34 cellular contexts compared by ENCODE assay signal in the genomic region with DNA sequence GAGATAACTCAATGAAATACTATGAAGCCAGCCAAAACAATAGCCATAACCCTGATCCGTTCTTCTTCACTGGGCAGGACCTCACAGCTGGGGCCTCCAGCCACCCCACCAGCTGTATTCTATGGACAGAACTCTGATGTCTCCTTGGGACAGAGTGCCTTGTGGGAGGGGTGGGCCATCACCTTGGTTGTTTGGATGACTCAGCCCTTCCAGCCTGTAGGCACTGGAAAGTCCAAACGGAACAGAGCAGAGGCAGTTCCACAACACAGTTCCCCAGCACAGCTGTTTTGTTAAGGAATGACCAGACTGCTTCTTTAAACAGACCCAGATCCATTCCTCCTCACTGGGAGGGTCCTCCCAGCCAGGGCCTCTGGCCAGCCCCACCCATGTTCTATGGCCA. TPM values are rescaled to one million over a fixed set of nuclear protein-coding genes. Genes with fewer than 3 reads are reported as not detected.
A peak's percentile ranks its signal among the peaks of the same experiment; 100 is the strongest.
DNase-seq lines count a peak whose midpoint lies in the region; ATAC-seq and TF ChIP-seq lines count a peak whose summit lies in the region.
"Had no signal": no experiment of that assay in that cellular context is flagged by ENCODE, and none has a peak within 500 bp of the region (broad histone marks: within the 10 kb centered on the region; RNA-seq: fewer than 3 reads in every experiment).

No MANE protein-coding gene starts in this region.

- H4K91ac ChIP-seq in trophoblast cell (ENCODE audit: low read depth, low read length), result no peak overlapping the region

- no peak overlapping the region for H3K18ac ChIP-seq in trophoblast cell (ENCODE audit: low read length)

- POLR2A ChIA-PET in CD8-positive, alpha-beta memory T cell (lab: Charles Lee), result interaction anchor here (0.5 kb wide), 1 partner anchor 224 kb away, joined by 3 read pairs; no protein-coding TSS in a partner anchor

- no peak overlapping the region for H3K4ac ChIP-seq in trophoblast cell (ENCODE audit: low read depth, low read length)

- peaks cover 56% of the 10 kb centered on the region for H3K36me3 Mint-ChIP-seq in activated naive CD4-positive, alpha-beta T cell treated with anti-CD3 and anti-CD28 coated beads, Interleukin-2, amount 50 U/mL, for 24 hours
- peaks cover 39 to 69% of the 10 kb centered on the region in 2 donors for H3K36me3 Mint-ChIP-seq in activated naive CD4-positive, alpha-beta T cell treated with anti-CD3 and anti-CD28 coated beads, Interleukin-2, amount 50 U/mL, for 72 hours
- peaks cover 52% of the 10 kb centered on the region for H3K36me3 Mint-ChIP-seq in stimulated activated naive CD8-positive, alpha-beta T cell treated with anti-CD3 and anti-CD28 coated beads, Interleukin-15, Interleukin-2, amounts not matched to agents 100 ng/mL and 50 ng/mL, for 24 hours (ENCODE audit: low read depth)
- peaks cover 47 to 80% (median 66%) of the 10 kb centered on the region in 3 donors for H3K36me3 Mint-ChIP-seq in CD8-positive, alpha-beta memory T cell

- no peaks in the 10 kb centered on the region for H3K79me2 ChIP-seq in fibroblast of lung (ENCODE audit: control insufficient read depth, insufficient read depth, low read length)
- H3K79me2 ChIP-seq in trophoblast cell (ENCODE audit: control insufficient read depth, insufficient read depth, low read length, poor library complexity), result no peaks in the 10 kb centered on the region

- H3K27me3 ChIP-seq in fibroblast of lung (ENCODE audit: control insufficient read depth, insufficient read depth, low read length), result no peaks in the 10 kb centered on the region
- H3K27me3 ChIP-seq in CD8-positive, alpha-beta memory T cell (ENCODE audit: insufficient read depth, low read length, poor library complexity, severe bottlenecking), result no peaks in the 10 kb centered on the region
- H3K27me3 ChIP-seq in trophoblast cell (ENCODE audit: insufficient read depth, low read length), result no peaks in the 10 kb centered on the region
- H3K27me3 ChIP-seq: pancreas, Peyer's patch, SJCRH30 had no signal

- no peaks in the 10 kb centered on the region for H3K27me3 Mint-ChIP-seq in activated naive CD4-positive, alpha-beta T cell treated with anti-CD3 and anti-CD28 coated beads, Interleukin-2, amount 50 U/mL, for 24 hours
- no peaks in the 10 kb centered on the region for H3K27me3 Mint-ChIP-seq in stimulated activated naive CD8-positive, alpha-beta T cell treated with anti-CD3 and anti-CD28 coated beads, Interleukin-15, Interleukin-2, amounts not matched to agents 100 ng/mL and 50 ng/mL, for 24 hours
- H3K27me3 Mint-ChIP-seq in CD8-positive, alpha-beta memory T cell, result peaks cover 0 to 1% of the 10 kb centered on the region in 2 donors
- H3K27me3 Mint-ChIP-seq: activated naive CD8-positive, alpha-beta T cell treated with anti-CD3 and anti-CD28 coated beads, Interleukin-2, amount 10 ng/mL, durations not matched to agents 7 days and 5 days; CD4-positive, alpha-beta memory T cell; stimulated activated memory B cell treated with anti-CD40 and anti-IgM and Interleukin-4, amounts not matched to agents 10 μg/mL and 1 μg/mL and 100 μg/mL, for 72 hours had no signal

- H4K12ac ChIP-seq in trophoblast cell (ENCODE audit: low read depth, low read length), result no peak overlapping the region

- H4K20me1 ChIP-seq in fibroblast of lung (ENCODE audit: control insufficient read depth, extremely low read depth, insufficient read depth, low read length), result no peaks in the 10 kb centered on the region

- intact Hi-C loops in Right ventricle myocardium superior (cut with DNase I), result no loop called here

- H3K14ac ChIP-seq in trophoblast cell (ENCODE audit: low read length), result no peak overlapping the region

- TF ChIP-seq CTCF in fibroblast of lung (conservative IDR thresholded peaks at IDR 0.05 in 1 of 2, IDR thresholded peaks at IDR 0.05 in 1 of 2; ENCODE audit: low read depth in 1 of 2, low read length in 2 of 2), result no peak

- H3K27ac Mint-ChIP-seq in activated naive CD4-positive, alpha-beta T cell treated with anti-CD3 and anti-CD28 coated beads, Interleukin-2, amount 50 U/mL, for 24 hours, result peak overlapping the region; percentile 46
- H3K27ac Mint-ChIP-seq in activated naive CD4-positive, alpha-beta T cell treated with anti-CD3 and anti-CD28 coated beads, Interleukin-2, amount 50 U/mL, for 72 hours, result no peak overlapping the region
- H3K27ac Mint-ChIP-seq in stimulated activated naive CD8-positive, alpha-beta T cell treated with anti-CD3 and anti-CD28 coated beads, Interleukin-15, Interleukin-2, amounts not matched to agents 100 ng/mL and 50 ng/mL, for 24 hours, result peak overlapping the region; percentile 34
- no peak overlapping the region for H3K27ac Mint-ChIP-seq in CD8-positive, alpha-beta memory T cell
- H3K27ac Mint-ChIP-seq: activated naive CD8-positive, alpha-beta T cell treated with anti-CD3 and anti-CD28 coated beads, Interleukin-2, amount 10 ng/mL, durations not matched to agents 7 days and 5 days; H9; nephron progenitor cell; stimulated activated memory B cell treated with anti-CD40 and anti-IgM and Interleukin-4, amounts not matched to agents 10 μg/mL and 1 μg/mL and 100 μg/mL, for 72 hours had no signal

- no peak overlapping the region for H2AK5ac ChIP-seq in trophoblast cell (ENCODE audit: low read length)

- H3K79me1 ChIP-seq in trophoblast cell (ENCODE audit: low read length), result no peaks in the 10 kb centered on the region

- no peak overlapping the region for H3K4me3 Mint-ChIP-seq in activated naive CD4-positive, alpha-beta T cell treated with anti-CD3 and anti-CD28 coated beads, Interleukin-2, amount 50 U/mL, for 24 hours
- no peak overlapping the region for H3K4me3 Mint-ChIP-seq in stimulated activated naive CD8-positive, alpha-beta T cell treated with anti-CD3 and anti-CD28 coated beads, Interleukin-15, Interleukin-2, amounts not matched to agents 100 ng/mL and 50 ng/mL, for 24 hours
- no peak overlapping the region for H3K4me3 Mint-ChIP-seq in CD8-positive, alpha-beta memory T cell
- H3K4me3 Mint-ChIP-seq: activated naive CD8-positive, alpha-beta T cell treated with anti-CD3 and anti-CD28 coated beads, Interleukin-2, amount 10 ng/mL, durations not matched to agents 7 days and 5 days; CD4-positive, alpha-beta memory T cell; H9; nephron progenitor cell; stimulated activated memory B cell treated with anti-CD40 and anti-IgM and Interleukin-4, amounts not matched to agents 10 μg/mL and 1 μg/mL and 100 μg/mL, for 72 hours had no signal

- no peak for ATAC-seq in activated naive CD4-positive, alpha-beta T cell treated with anti-CD3 and anti-CD28 coated beads, Interleukin-2, amount 50 U/mL, for 72 hours
- no peak for ATAC-seq in Right ventricle myocardium superior (ENCODE audit: poor library complexity)
- ATAC-seq: lower lobe of right lung; pancreas; right cardiac atrium; stimulated activated memory B cell treated with anti-CD40 and anti-IgM and Interleukin-4, amounts not matched to agents 10 μg/mL and 1 μg/mL and 100 μg/mL, for 72 hours had no signal

- H3K36me3 ChIP-seq in fibroblast of lung (ENCODE audit: control insufficient read depth, insufficient read depth, low read length) (no peaks in the 10 kb centered on the region), trophoblast cell (ENCODE audit: control insufficient read depth in 1 of 2, insufficient read depth in 2 of 2, low read length in 2 of 2) (no peaks in the 10 kb centered on the region)
- H3K36me3 ChIP-seq in CD8-positive, alpha-beta memory T cell (ENCODE audit: insufficient read depth, low read length), result peaks cover 35% of the 10 kb centered on the region
- H3K36me3 ChIP-seq: lower lobe of right lung, pancreas, Peyer's patch, SJCRH30 had no signal

- CTCF ChIA-PET in CD8-positive, alpha-beta memory T cell (lab: Charles Lee), result interaction anchor here (1.5 to 1.6 kb wide), 2 partner anchors 10 kb away, joined by 4 to 5 read pairs; no protein-coding TSS in a partner anchor

- no peak for DNase-seq in activated naive CD4-positive, alpha-beta T cell treated with anti-CD3 and anti-CD28 coated beads, Interleukin-2, amount 50 U/mL, for 72 hours (ENCODE audit: low spot score in 2 of 2)
- peak; percentile 11 for DNase-seq in T1000 (lab: John Stamatoyannopoulos, UW)
- peak; percentile 23 for DNase-seq in fibroblast of lung (ENCODE audit: low read depth in 2 of 2)
- no peak for DNase-seq in CD8-positive, alpha-beta memory T cell
- no peak for DNase-seq in Right ventricle myocardium superior
- DNase-seq in trophoblast cell, result no peak
- DNase-seq: 8988T; activated CD4-positive, alpha-beta T cell treated with anti-CD3 and anti-CD28 coated beads, Interleukin-2, amount 50 U/mL, for 48 hours; activated CD8-positive, alpha-beta memory T cell treated with anti-CD3 and anti-CD28 coated beads, Interleukin-2, amount 50 U/mL, for 48 hours; activated naive CD8-positive, alpha-beta T cell treated with anti-CD3 and anti-CD28 coated beads, Interleukin-2, amount 10 ng/mL, durations not matched to agents 7 days and 5 days; AML-193; CD4-positive, alpha-beta memory T cell; cerebellar nuclear complex; H9; head of caudate nucleus; KG1; lower lobe of right lung; NCI-H1417; NCI-H2081; NCI-H345; nephron progenitor cell; pancreas; Peyer's patch; right cardiac atrium; SJCRH30; stimulated activated CD4-positive, alpha-beta T cell treated with anti-CD3 and anti-CD28 coated beads, Interleukin-4, amount 100 ng/mL, for 24 hours had no signal

- H3K27ac ChIP-seq in fibroblast of lung (ENCODE audit: insufficient read depth, low read length), result no peak overlapping the region
- H3K27ac ChIP-seq in CD8-positive, alpha-beta memory T cell (ENCODE audit: low read depth, low read length), result no peak overlapping the region
- no peak overlapping the region for H3K27ac ChIP-seq in trophoblast cell (ENCODE audit: low read depth, low read length)
- H3K27ac ChIP-seq: epithelial cell of prostate, lower lobe of right lung, pancreas, Peyer's patch, SJCRH30 had no signal

- H2AFZ ChIP-seq in fibroblast of lung (ENCODE audit: low read length) (no peak overlapping the region), trophoblast cell (ENCODE audit: insufficient read depth, low read length, poor library complexity) (no peak overlapping the region)

- H3K4me1 Mint-ChIP-seq in activated naive CD4-positive, alpha-beta T cell treated with anti-CD3 and anti-CD28 coated beads, Interleukin-2, amount 50 U/mL, for 24 hours, result peaks cover 27% of the 10 kb centered on the region
- peaks cover 15% of the 10 kb centered on the region for H3K4me1 Mint-ChIP-seq in stimulated activated naive CD8-positive, alpha-beta T cell treated with anti-CD3 and anti-CD28 coated beads, Interleukin-15, Interleukin-2, amounts not matched to agents 100 ng/mL and 50 ng/mL, for 24 hours (ENCODE audit: low read depth)
- H3K4me1 Mint-ChIP-seq in CD8-positive, alpha-beta memory T cell, result peaks cover 12 to 26% (median 16%) of the 10 kb centered on the region in 3 donors
- H3K4me1 Mint-ChIP-seq: H9; stimulated activated memory B cell treated with anti-CD40 and anti-IgM and Interleukin-4, amounts not matched to agents 10 μg/mL and 1 μg/mL and 100 μg/mL, for 72 hours had no signal

- H3K4me3 ChIP-seq in fibroblast of lung (replicated peaks in 1 of 4; ENCODE audit: control extremely low read depth in 1 of 4, insufficient read depth in 1 of 4, low read depth in 3 of 4, low read length in 4 of 4), result no peak overlapping the region
- H3K4me3 ChIP-seq in CD8-positive, alpha-beta memory T cell (ENCODE audit: low read length), result no peak overlapping the region
- no peak overlapping the region for H3K4me3 ChIP-seq in trophoblast cell (ENCODE audit: low read depth, low read length)
- H3K4me3 ChIP-seq: lower lobe of right lung, pancreas, Peyer's patch, SJCRH30 had no signal

- WGBS in trophoblast cell (ENCODE audit: extremely low coverage, insufficient coverage, insufficient read length), result no CpG with 5 or more reads among the region's 2 CpGs

- H3K4me2 ChIP-seq in fibroblast of lung (ENCODE audit: extremely low read depth, insufficient read depth, low read length) (no peak overlapping the region), trophoblast cell (ENCODE audit: low read length) (no peak overlapping the region)

- no peak overlapping the region for H2BK120ac ChIP-seq in trophoblast cell (ENCODE audit: insufficient read depth, low read length, poor library complexity)

- no peak overlapping the region for H4K8ac ChIP-seq in trophoblast cell (ENCODE audit: low read depth, low read length)

- no peaks in the 10 kb centered on the region for H3K9me3 ChIP-seq in fibroblast of lung (ENCODE audit: control insufficient read depth, insufficient read depth, low read depth, low read length)
- H3K9me3 ChIP-seq in CD8-positive, alpha-beta memory T cell (ENCODE audit: low read length), result no peaks in the 10 kb centered on the region
- H3K9me3 ChIP-seq in trophoblast cell (ENCODE audit: insufficient read depth, low read depth, low read length), result no peaks in the 10 kb centered on the region
- H3K9me3 ChIP-seq: pancreas, Peyer's patch had no signal

- no peak overlapping the region for H2BK12ac ChIP-seq in trophoblast cell (ENCODE audit: low read length)

- peaks cover 27% of the 10 kb centered on the region for H3K9me3 Mint-ChIP-seq in activated naive CD4-positive, alpha-beta T cell treated with anti-CD3 and anti-CD28 coated beads, Interleukin-2, amount 50 U/mL, for 24 hours
- H3K9me3 Mint-ChIP-seq in activated naive CD4-positive, alpha-beta T cell treated with anti-CD3 and anti-CD28 coated beads, Interleukin-2, amount 50 U/mL, for 72 hours, result peaks cover 10 to 41% of the 10 kb centered on the region in 2 donors
- H3K9me3 Mint-ChIP-seq in stimulated activated naive CD8-positive, alpha-beta T cell treated with anti-CD3 and anti-CD28 coated beads, Interleukin-15, Interleukin-2, amounts not matched to agents 100 ng/mL and 50 ng/mL, for 24 hours, result peaks cover 6% of the 10 kb centered on the region
- H3K9me3 Mint-ChIP-seq in CD8-positive, alpha-beta memory T cell, result peaks cover 4 to 16% (median 11%) of the 10 kb centered on the region in 5 donors

- H3K23ac ChIP-seq in trophoblast cell (ENCODE audit: low read length), result no peak overlapping the region

- H3K4me1 ChIP-seq in fibroblast of lung (ENCODE audit: control insufficient read depth, extremely low read depth, insufficient read depth, low read length) (no peaks in the 10 kb centered on the region), trophoblast cell (ENCODE audit: control insufficient read depth in 1 of 2, insufficient read depth in 2 of 2, low read length in 2 of 2) (no peaks in the 10 kb centered on the region)
- no peaks in the 10 kb centered on the region for H3K4me1 ChIP-seq in CD8-positive, alpha-beta memory T cell (ENCODE audit: insufficient read depth, low read length)
- H3K4me1 ChIP-seq: lower lobe of right lung, pancreas, Peyer's patch, SJCRH30 had no signal

- no peak overlapping the region for H2BK5ac ChIP-seq in trophoblast cell (ENCODE audit: low read depth, low read length, poor library complexity)

- H3K9ac ChIP-seq in fibroblast of lung (ENCODE audit: insufficient read depth, low read length) (no peak overlapping the region), trophoblast cell (ENCODE audit: low read length) (no peak overlapping the region)

RNA-seq across cellular contexts. Expression of a gene that starts 31.9 kb away (rescaled TPM):
- total RNA-seq in activated naive CD4-positive, alpha-beta T cell treated with anti-CD3 and anti-CD28 coated beads, Interleukin-2, amount 50 U/mL, for 72 hours, result 100 to 1,000 TPM; 306 to 517 TPM
- total RNA-seq in fibroblast of lung (not detected in 2 replicates), Right ventricle myocardium superior (not detected)
- 0.06 TPM in 1 of 2 replicates, not detected in the other for polyA plus RNA-seq in fibroblast of lung
- polyA plus RNA-seq in fibroblast of lung (2012), result not detected in 2 replicates
- polyA minus RNA-seq in fibroblast of lung (ENCODE audit: low replicate concordance), result not detected in 2 replicates
- 100 to 1,000 TPM; 547 to 551 TPM for total RNA-seq in CD8-positive, alpha-beta memory T cell
- polyA plus RNA-seq in CD8-positive, alpha-beta memory T cell, result 0.51 TPM
- polyA plus RNA-seq in trophoblast cell (2013), result 7.3 and 7.8 TPM in 2 replicates
- total RNA-seq: G401, H9, HT-29, Peyer's patch, right cardiac atrium, SJCRH30, temporal lobe, urinary bladder had no signal
- polyA plus RNA-seq: right cardiac atrium had no signal

RNA-seq across cellular contexts. Expression of a gene that starts 47.4 kb away (rescaled TPM):
- total RNA-seq in activated naive CD4-positive, alpha-beta T cell treated with anti-CD3 and anti-CD28 coated beads, Interleukin-2, amount 50 U/mL, for 72 hours, result 10 to 100 TPM; 11.0 to 24.9 TPM
- total RNA-seq in fibroblast of lung (0.26 and 0.33 TPM in 2 replicates), Right ventricle myocardium superior (3.4 TPM)
- 0.17 and 0.24 TPM in 2 replicates for polyA plus RNA-seq in fibroblast of lung
- 0.13 and 0.14 TPM in 2 replicates for polyA plus RNA-seq in fibroblast of lung (2012)
- 0.07 and 0.63 TPM in 2 replicates for polyA minus RNA-seq in fibroblast of lung (ENCODE audit: low replicate concordance)
- 10 to 100 TPM; 10.2 to 10.6 TPM for total RNA-seq in CD8-positive, alpha-beta memory T cell
- polyA plus RNA-seq in CD8-positive, alpha-beta memory T cell, result 2.8 TPM
- polyA plus RNA-seq in trophoblast cell (2013), result 2.8 and 3.5 TPM in 2 replicates
- total RNA-seq: G401 had no signal

Comparison
In these comparisons a context has a peak if more than half of its experiments do, and no peak if none do; other contexts are left out.
1. H3K27ac Mint-ChIP-seq: peak in activated naive CD4-positive, alpha-beta T cell treated with anti-CD3 and anti-CD28 coated beads, Interleukin-2, amount 50 U/mL, for 24 hours (single experiment) and stimulated activated naive CD8-positive, alpha-beta T cell treated with anti-CD3 and anti-CD28 coated beads, Interleukin-15, Interleukin-2, amounts not matched to agents 100 ng/mL and 50 ng/mL, for 24 hours (single experiment); none in activated naive CD4-positive, alpha-beta T cell treated with anti-CD3 and anti-CD28 coated beads, Interleukin-2, amount 50 U/mL, for 72 hours (0 of 2) and CD8-positive, alpha-beta memory T cell (0 of 8).
2. DNase-seq: peak in T1000 (single experiment) and fibroblast of lung (2 of 2); none in activated naive CD4-positive, alpha-beta T cell treated with anti-CD3 and anti-CD28 coated beads, Interleukin-2, amount 50 U/mL, for 72 hours (0 of 2), CD8-positive, alpha-beta memory T cell (0 of 5), Right ventricle myocardium superior (single experiment) and trophoblast cell (0 of 2).
3. RNA of a gene that starts 31.9 kb away (total RNA-seq): 547 to 551 TPM in CD8-positive, alpha-beta memory T cell and 306 to 517 TPM in activated naive CD4-positive, alpha-beta T cell treated with anti-CD3 and anti-CD28 coated beads, Interleukin-2, amount 50 U/mL, for 72 hours; not detected in fibroblast of lung and not detected in Right ventricle myocardium superior (single experiment); every median in the first group is over 100 times any median in the second.